15 cellular contexts compared by ENCODE assay signal in the genomic region with DNA sequence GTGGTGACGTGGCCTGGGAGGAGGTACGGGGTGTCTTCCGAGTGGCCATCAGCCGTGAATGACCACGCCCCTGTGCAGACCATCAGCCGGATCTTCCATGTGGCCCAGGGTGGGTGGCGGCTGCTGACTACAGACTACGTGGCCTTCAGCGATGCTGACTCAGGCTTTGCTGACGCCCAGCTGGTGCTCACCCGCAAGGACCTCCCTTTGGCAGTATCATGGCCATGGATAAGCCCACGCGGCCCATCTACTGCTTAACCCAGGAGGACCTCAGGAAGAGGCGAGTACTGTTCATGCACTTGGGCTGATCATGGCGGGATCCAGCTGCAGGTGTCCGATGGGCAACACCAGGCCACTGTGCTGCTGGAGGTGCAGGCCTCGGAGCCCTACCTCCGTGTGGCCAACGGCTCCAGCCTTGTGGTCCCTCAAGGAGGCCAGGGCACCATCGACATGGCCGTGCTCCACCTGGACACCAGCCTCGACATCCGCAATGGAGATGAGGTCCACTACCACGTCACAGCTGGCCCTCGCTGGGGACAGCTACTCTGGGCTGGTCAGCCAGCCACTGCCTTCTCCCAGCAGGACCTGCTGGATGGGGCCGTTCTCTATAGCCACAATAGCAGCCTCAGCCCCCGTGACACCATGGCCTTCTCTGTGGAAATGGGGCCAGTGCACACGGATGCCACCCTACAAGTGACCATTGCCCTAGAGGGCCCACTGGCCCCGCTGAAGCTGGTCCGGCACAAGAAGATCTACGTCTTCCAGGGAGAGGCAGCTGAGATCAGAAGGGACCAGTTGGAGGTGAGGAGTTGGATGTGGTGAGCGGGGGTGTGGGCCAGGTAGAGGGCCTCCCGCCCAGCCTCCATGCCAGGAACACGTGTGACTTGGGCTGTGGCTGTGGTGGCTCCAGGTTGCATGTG.
DNase-seq lines count a peak whose midpoint lies in the region; ATAC-seq, FAIRE-seq and TF ChIP-seq lines count a peak whose summit lies in the region.
"Had no signal": no experiment of that assay in that cellular context is flagged by ENCODE, and none has a peak within 500 bp of the region (broad histone marks: within the 10 kb centered on the region; RNA-seq: fewer than 3 reads in every experiment).

No MANE protein-coding gene starts in this region.

- no peaks in the 10 kb centered on the region for H3K27me3 Mint-ChIP-seq in activated T-helper 2 cell treated with anti-CD3 and anti-CD28 coated beads, Interferon-gamma antibody, Interleukin-2, Interleukin-4, amounts not matched to agents 10 μg/mL and 5 μg/mL and 100 μg/mL, durations not matched to agents 14 hours and 24 hours and 36 hours (ENCODE audit: low read depth)
- H3K27me3 Mint-ChIP-seq: CD4-positive, alpha-beta T cell had no signal

- peak; percentile 14 for DNase-seq in HT1080 (ENCODE audit: low read depth)
- DNase-seq in ascending aorta (ENCODE audit: low spot score in 2 of 2), result peak; percentile 6 to 53
- peak; percentile 74 for DNase-seq in kidney
- peak; percentile 68 for DNase-seq in spleen
- DNase-seq in activated T-helper 2 cell treated with anti-CD3 and anti-CD28 coated beads, Interferon-gamma antibody, Interleukin-2, Interleukin-4, amounts not matched to agents 10 μg/mL and 5 μg/mL and 100 μg/mL, durations not matched to agents 14 hours and 24 hours and 36 hours (ENCODE audit: low spot score), result no peak
- no peak for DNase-seq in cerebellar nuclear complex (lab: John Stamatoyannopoulos, UW)
- DNase-seq: CD4-positive, alpha-beta T cell; HCEC 1CT; NCI-H187 treated with DMSO at 0.1 percent for 48 hours; NCI-H446; NCI-H69; RPMI8226 had no signal

- no peak overlapping the region for H3K27ac Mint-ChIP-seq in activated T-helper 2 cell treated with anti-CD3 and anti-CD28 coated beads, Interferon-gamma antibody, Interleukin-2, Interleukin-4, amounts not matched to agents 10 μg/mL and 5 μg/mL and 100 μg/mL, durations not matched to agents 14 hours and 24 hours and 36 hours
- H3K27ac Mint-ChIP-seq: B cell; CD4-positive, alpha-beta T cell had no signal

- no peak for TF ChIP-seq POLR2A in spleen (IDR thresholded peaks at IDR 0.05)

- H3K9me3 ChIP-seq in ascending aorta (no peaks in the 10 kb centered on the region), kidney (ENCODE audit: control insufficient read depth in 1 of 2, low read length in 2 of 2) (no peaks in the 10 kb centered on the region), spleen (no peaks in the 10 kb centered on the region)
- H3K9me3 ChIP-seq: SJSA1 had no signal

- H3K4me1 Mint-ChIP-seq in activated T-helper 2 cell treated with anti-CD3 and anti-CD28 coated beads, Interferon-gamma antibody, Interleukin-2, Interleukin-4, amounts not matched to agents 10 μg/mL and 5 μg/mL and 100 μg/mL, durations not matched to agents 14 hours and 24 hours and 36 hours (ENCODE audit: low read depth), result no peaks in the 10 kb centered on the region

- H3K4me3 ChIP-seq in ascending aorta, result no peak overlapping the region
- H3K4me3 ChIP-seq in kidney (ENCODE audit: low read length in 2 of 2), result no peak overlapping the region
- no peak overlapping the region for H3K4me3 ChIP-seq in spleen
- H3K4me3 ChIP-seq: SJSA1 had no signal

- intact Hi-C loops in ascending aorta (cut with DNase I), result no loop called here
- intact Hi-C loops in kidney (cut with DNase I), result no loop called here
- intact Hi-C loops in spleen (cut with DNase I; ENCODE audit: low total_unique reads), result no loop called here
- intact Hi-C loops in activated T-helper 2 cell treated with anti-CD3 and anti-CD28 coated beads, Interferon-gamma antibody, Interleukin-2, Interleukin-4, amounts not matched to agents 10 μg/mL and 5 μg/mL and 100 μg/mL, durations not matched to agents 14 hours and 24 hours and 36 hours (cut with micrococcal nuclease), result no loop called here

- no peaks in the 10 kb centered on the region for H3K9me3 Mint-ChIP-seq in activated T-helper 2 cell treated with anti-CD3 and anti-CD28 coated beads, Interferon-gamma antibody, Interleukin-2, Interleukin-4, amounts not matched to agents 10 μg/mL and 5 μg/mL and 100 μg/mL, durations not matched to agents 14 hours and 24 hours and 36 hours
- H3K9me3 Mint-ChIP-seq: CD4-positive, alpha-beta T cell had no signal

- H3K4me3 Mint-ChIP-seq in activated T-helper 2 cell treated with anti-CD3 and anti-CD28 coated beads, Interferon-gamma antibody, Interleukin-2, Interleukin-4, amounts not matched to agents 10 μg/mL and 5 μg/mL and 100 μg/mL, durations not matched to agents 14 hours and 24 hours and 36 hours (ENCODE audit: low read depth), result no peak overlapping the region
- H3K4me3 Mint-ChIP-seq: B cell; CD4-positive, alpha-beta T cell had no signal

- H3K36me3 ChIP-seq in ascending aorta, result no peaks in the 10 kb centered on the region
- H3K36me3 ChIP-seq in kidney (ENCODE audit: control insufficient read depth in 1 of 2, insufficient read depth in 2 of 2, low read length in 2 of 2), result no peaks in the 10 kb centered on the region
- no peaks in the 10 kb centered on the region for H3K36me3 ChIP-seq in spleen
- H3K36me3 ChIP-seq: SJSA1 had no signal

- 84 to 87% (median 86%) methylated on average over 27 to 34 of the region's 34 CpGs for WGBS in spleen, 5 donors

- H3K36me3 Mint-ChIP-seq in activated T-helper 2 cell treated with anti-CD3 and anti-CD28 coated beads, Interferon-gamma antibody, Interleukin-2, Interleukin-4, amounts not matched to agents 10 μg/mL and 5 μg/mL and 100 μg/mL, durations not matched to agents 14 hours and 24 hours and 36 hours (ENCODE audit: low read depth), result no peaks in the 10 kb centered on the region

- ATAC-seq in GM18858 (IDR thresholded peaks at IDR 0.05; ENCODE audit: unreplicated experiment), result no peak

- TF ChIP-seq CTCF in ascending aorta (IDR thresholded peaks at IDR 0.05) (no peak), kidney (IDR thresholded peaks at IDR 0.05; ENCODE audit: borderline replicate concordance, extremely low read depth, insufficient read depth) (no peak), spleen (IDR thresholded peaks at IDR 0.05 in 8 of 11, conservative IDR thresholded peaks at IDR 0.05 in 3 of 11) (no peak)

- H3K27me3 ChIP-seq in ascending aorta, result no peaks in the 10 kb centered on the region
- peaks cover 0 to 9% (median 0%) of the 10 kb centered on the region in 7 donors for H3K27me3 ChIP-seq in spleen (replicated peaks in 1 of 7)
- H3K27me3 ChIP-seq: SJSA1 had no signal

- no peak overlapping the region for H3K27ac ChIP-seq in ascending aorta
- no peak overlapping the region for H3K27ac ChIP-seq in kidney (ENCODE audit: low read depth in 2 of 2, low read length in 2 of 2)
- H3K27ac ChIP-seq in spleen, result no peak overlapping the region
- H3K27ac ChIP-seq: SJSA1 had no signal

- no peak overlapping the region for H3K9ac ChIP-seq in kidney (ENCODE audit: low read length in 2 of 2)

- no peaks in the 10 kb centered on the region for H3K4me1 ChIP-seq in ascending aorta
- H3K4me1 ChIP-seq in kidney (ENCODE audit: control insufficient read depth in 1 of 2, insufficient read depth in 1 of 2, low read depth in 1 of 2, low read length in 2 of 2), result no peaks in the 10 kb centered on the region
- H3K4me1 ChIP-seq in spleen, result no peaks in the 10 kb centered on the region
- H3K4me1 ChIP-seq: SJSA1 had no signal

- no peak for FAIRE-seq in kidney (lab: Jason Lieb, UNC)

Comparison
In these comparisons a context has a peak if more than half of its experiments do, and no peak if none do; other contexts are left out.
1. DNase-seq: peak in HT1080 (single experiment), ascending aorta (2 of 2), kidney (single experiment) and spleen (single experiment); none in activated T-helper 2 cell treated with anti-CD3 and anti-CD28 coated beads, Interferon-gamma antibody, Interleukin-2, Interleukin-4, amounts not matched to agents 10 μg/mL and 5 μg/mL and 100 μg/mL, durations not matched to agents 14 hours and 24 hours and 36 hours (single experiment) and cerebellar nuclear complex (0 of 2).